1 cellular context compared by ENCODE assay signal in the genomic region with DNA sequence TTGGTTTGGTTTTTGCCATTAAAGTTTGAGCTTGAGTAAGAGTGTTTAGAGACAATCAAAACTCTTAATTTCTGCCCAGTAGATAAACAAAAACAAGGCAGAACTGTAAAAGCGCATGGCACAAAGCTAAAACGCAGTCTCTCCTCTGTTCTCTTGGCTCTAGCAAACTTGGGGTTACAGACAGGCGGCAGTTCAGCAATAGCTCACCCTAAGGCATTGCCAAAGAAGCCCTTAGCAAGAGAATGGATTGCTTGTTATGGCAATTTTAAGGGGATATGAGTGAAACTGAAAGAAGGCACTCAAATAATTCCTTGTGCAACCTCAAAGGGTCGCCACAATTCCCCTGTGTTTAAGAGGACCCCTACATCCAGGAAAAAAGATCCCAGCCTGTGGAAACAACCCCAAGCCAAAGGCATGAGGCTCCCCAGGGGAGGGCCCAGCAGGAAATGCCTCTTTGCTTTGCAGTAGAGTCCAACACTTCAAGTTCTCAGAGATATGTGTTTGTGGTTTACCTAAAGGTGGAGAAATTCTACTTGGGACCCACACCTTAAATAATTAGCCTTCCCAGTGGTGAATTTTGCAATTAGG.
TF ChIP-seq lines count a peak whose summit lies in the region.

No MANE protein-coding gene starts in this region.

TF ChIP-seq in H1, 55 proteins besides CTCF, POLR2A, EP300 and RAD21:
- TF ChIP-seq EGR1 (IDR thresholded peaks at IDR 0.05; ENCODE audit: borderline replicate concordance, low read depth, low read length): no peak
- TF ChIP-seq BRCA1 (IDR thresholded peaks at IDR 0.05; ENCODE audit: low read depth, low read length): no peak
- TF ChIP-seq ZNF274 (IDR thresholded peaks at IDR 0.05; ENCODE audit: borderline replicate concordance, extremely low read depth, low read length): no peak
- TF ChIP-seq, protein P1, sequence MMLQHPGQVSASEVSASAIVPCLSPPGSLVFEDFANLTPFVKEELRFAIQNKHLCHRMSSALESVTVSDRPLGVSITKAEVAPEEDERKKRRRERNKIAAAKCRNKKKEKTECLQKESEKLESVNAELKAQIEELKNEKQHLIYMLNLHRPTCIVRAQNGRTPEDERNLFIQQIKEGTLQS (IDR thresholded peaks at IDR 0.05; ENCODE audit: insufficient read depth, low read depth, low read length): no peak
- TF ChIP-seq HDAC2 (IDR thresholded peaks at IDR 0.05; ENCODE audit: borderline replicate concordance in 1 of 2, low read depth in 2 of 2, low read length in 2 of 2): peak in 1 of 2 experiments; percentile 5; a peak in 1 of 4 replicates
- no peak for TF ChIP-seq HDAC6 (IDR thresholded peaks at IDR 0.05; ENCODE audit: low read depth, low read length)
- no peak for TF ChIP-seq MAFK (IDR thresholded peaks at IDR 0.05; ENCODE audit: low read depth, low read length)
